ENCODE assay signal across 16 cellular contexts in the genomic region with DNA sequence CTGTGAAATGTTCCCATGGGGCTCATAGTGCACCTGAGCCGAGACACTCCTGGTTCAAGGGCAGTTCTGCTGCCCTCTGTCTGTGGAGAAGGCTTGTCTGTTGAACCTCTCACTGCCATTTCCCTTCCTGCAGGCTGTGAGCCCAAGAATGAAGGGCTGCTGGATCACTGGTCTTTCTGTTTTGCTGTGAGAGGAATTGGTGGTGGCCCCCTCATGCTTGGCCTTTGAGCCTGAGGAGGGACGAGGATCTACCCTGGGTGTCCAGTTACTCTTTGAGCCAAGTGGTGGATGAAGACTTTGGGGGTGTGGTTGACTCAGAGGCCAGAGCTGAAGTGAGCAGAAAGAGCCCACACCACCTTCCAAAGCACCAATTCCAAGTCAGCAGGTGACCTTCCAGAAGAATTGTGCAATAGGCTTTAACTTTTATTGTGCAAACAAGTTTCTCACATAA.
"Had no signal": no experiment of that assay in that cellular context is flagged by ENCODE, and none has a peak within 500 bp of the region (broad histone marks: within the 10 kb centered on the region; RNA-seq: fewer than 3 reads in every experiment).

No MANE protein-coding gene starts in this region.

- FAIRE-seq: colon had no signal

- DNase-seq: activated CD4-positive, alpha-beta T cell treated with anti-CD3 and anti-CD28 coated beads, Interleukin-2, amount 50 U/mL, for 1 hour; activated CD4-positive, CD25-positive, alpha-beta regulatory T cell treated with anti-CD3 and anti-CD28 coated beads, Interleukin-2, amount 50 U/mL, for 72 hours; activated CD8-positive, alpha-beta memory T cell treated with anti-CD3 and anti-CD28 coated beads, Interleukin-2, amount 50 U/mL, for 4 hours; activated naive CD4-positive, alpha-beta T cell treated with anti-CD3 and anti-CD28 coated beads, Interleukin-2, amount 10 ng/mL, durations not matched to agents 7 days and 5 days; activated naive CD8-positive, alpha-beta T cell treated with anti-CD3 and anti-CD28 coated beads, Interleukin-2, amount 50 U/mL, for 24 hours; activated T-cell treated with anti-CD3 and anti-CD28 coated beads, Interleukin-2, amount 50 U/mL, for 4 hours; anterior cingulate cortex; caudate nucleus; foreskin melanocyte; glutamatergic neuron; hippocampal formation; occipital lobe; trophoblast cell had no signal

- H3K4me1 ChIP-seq: right atrium auricular region, suprapubic skin had no signal

- H3K36me3 ChIP-seq: right atrium auricular region, suprapubic skin had no signal

- ATAC-seq: activated naive CD8-positive, alpha-beta T cell treated with anti-CD3 and anti-CD28 coated beads, Interleukin-2, amount 50 U/mL, for 24 hours; activated T-cell treated with anti-CD3 and anti-CD28 coated beads, Interleukin-2, amount 50 U/mL, for 4 hours had no signal

- H3K27me3 ChIP-seq: right atrium auricular region had no signal

- H3K9me3 ChIP-seq: right atrium auricular region, suprapubic skin had no signal

- H3K27ac ChIP-seq: right atrium auricular region, suprapubic skin had no signal

- H3K4me3 ChIP-seq: right atrium auricular region, suprapubic skin had no signal
